ENCODE assay signal across 7 cellular contexts in genomic region chr17:27645621-27646020, GRCh38. TPM values are rescaled to one million over a fixed set of nuclear protein-coding genes. Genes with fewer than 3 reads are reported as not detected.
A peak's percentile ranks its signal among the peaks of the same experiment; 100 is the strongest.
DNase-seq lines count a peak whose midpoint lies in the region; ATAC-seq, FAIRE-seq and TF ChIP-seq lines count a peak whose summit lies in the region.
"Not testable (repeated sequence)": the region's sequence is repeated elsewhere in the genome, so short reads cannot be mapped to it uniquely, and the experiment has no call there.

No MANE protein-coding gene starts in this region.

- not testable (repeated sequence) for H3K79me2 ChIP-seq in DND-41 (ENCODE audit: insufficient read depth, low read length); endothelial cell of umbilical vein (ENCODE audit: control insufficient read depth, insufficient read depth, low read length); HepG2 (ENCODE audit: insufficient read depth, low read length)

- not testable (repeated sequence) for H3K4me3 Mint-ChIP-seq in HFFc6; activated T-helper 17 cell treated with anti-CD3 and anti-CD28 coated beads, Interleukin-2, amount 50 U/mL, for 72 hours; progenitor cell of endocrine pancreas (ENCODE audit: low read depth)

- H3K4me1 ChIP-seq in DND-41 (ENCODE audit: insufficient read depth, low read length) = peaks cover 15% of the 10 kb centered on the region
- H3K4me1 ChIP-seq in Panc1 (ENCODE audit: control insufficient read depth, insufficient read depth, low read length); endothelial cell of umbilical vein (ENCODE audit: control insufficient read depth, extremely low read depth, insufficient read depth, low read length): not testable (repeated sequence)
- peaks cover 19% of the 10 kb centered on the region for H3K4me1 ChIP-seq in HepG2 (ENCODE audit: insufficient read depth, low read length)

- in situ Hi-C loops in Panc1 (cut with HindIII; ENCODE audit: low pct_unique_long_range_greater_than_20kb, low sequenced_read_pairs); HepG2 (cut with HindIII; ENCODE audit: extremely low pct_ligation_motif_present, low pct_unique_long_range_greater_than_20kb): not testable (repeated sequence)

- FAIRE-seq in endothelial cell of umbilical vein (lab: Jason Lieb, UNC) (peak; percentile 93), HepG2 (lab: Jason Lieb, UNC) (peak; percentile 67)

- not testable (repeated sequence) for H3K27me3 ChIP-seq in DND-41 (ENCODE audit: insufficient read depth, low read length, poor library complexity); Panc1 (ENCODE audit: control insufficient read depth, insufficient read depth, low read length); endothelial cell of umbilical vein (ENCODE audit: control insufficient read depth in 2 of 2, insufficient read depth in 2 of 2, low read length in 2 of 2); HepG2 (ENCODE audit: control insufficient read depth in 1 of 2, insufficient read depth in 2 of 2, low read length in 2 of 2)

- not testable (repeated sequence) for TF ChIP-seq RAD21 in HepG2 (CRISPR knock-in tag; IDR thresholded peaks at IDR 0.05)

- TF ChIP-seq POLR2A in endothelial cell of umbilical vein (IDR thresholded peaks at IDR 0.05; ENCODE audit: low read depth, low read length); HepG2 (IDR thresholded peaks at IDR 0.05; ENCODE audit: insufficient read depth in 1 of 2, low read depth in 2 of 2, low read length in 2 of 2): not testable (repeated sequence)

- not testable (repeated sequence) for H4K20me1 ChIP-seq in DND-41 (ENCODE audit: insufficient read depth, low read length); endothelial cell of umbilical vein (replicated peaks; ENCODE audit: control insufficient read depth, extremely low read depth, insufficient read depth, low read length); HepG2 (ENCODE audit: insufficient read depth, low read length)

- TF ChIP-seq CTCF in DND-41 (IDR thresholded peaks at IDR 0.05; ENCODE audit: borderline replicate concordance, extremely low read depth, low read length, poor library complexity, severe bottlenecking); endothelial cell of umbilical vein (IDR thresholded peaks at IDR 0.05; ENCODE audit: extremely low read depth in 1 of 2, insufficient read depth in 1 of 2, low read depth in 1 of 2, low read length in 2 of 2); HepG2 (CRISPR knock-in tag; IDR thresholded peaks at IDR 0.05); progenitor cell of endocrine pancreas (IDR thresholded peaks at IDR 0.05; ENCODE audit: unreplicated experiment): not testable (repeated sequence)
- TF ChIP-seq CTCF in HFFc6 (IDR thresholded peaks at IDR 0.05) = peak; percentile 49
- TF ChIP-seq CTCF in Panc1 (IDR thresholded peaks at IDR 0.05) = peak; percentile 59

- peaks cover 28% of the 10 kb centered on the region for H3K27me3 Mint-ChIP-seq in HFFc6 (ENCODE audit: insufficient read depth)
- H3K27me3 Mint-ChIP-seq in activated T-helper 17 cell treated with anti-CD3 and anti-CD28 coated beads, Interleukin-2, amount 50 U/mL, for 72 hours; progenitor cell of endocrine pancreas: not testable (repeated sequence)

- not testable (repeated sequence) for H3K9me3 ChIP-seq in DND-41 (ENCODE audit: insufficient read depth, low read length, severe bottlenecking); Panc1 (ENCODE audit: control insufficient read depth, insufficient read depth, low read depth, low read length); endothelial cell of umbilical vein (replicated peaks; ENCODE audit: control insufficient read depth, insufficient read depth, low read length); HepG2 (ENCODE audit: low read length)

- not testable (repeated sequence) for H3K9me1 ChIP-seq in endothelial cell of umbilical vein (replicated peaks; ENCODE audit: control insufficient read depth, extremely low read depth, insufficient read depth, low read length)

- POLR2A ChIA-PET in Panc1 (lab: Charles Lee); endothelial cell of umbilical vein (lab: Charles Lee); HepG2 (lab: Yijun Ruan, JAX): not testable (repeated sequence)

- not testable (repeated sequence) for H3K4me3 ChIP-seq in DND-41 (ENCODE audit: low read depth in 1 of 2, low read length in 2 of 2); Panc1 (ENCODE audit: low read depth in 2 of 2, low read length in 2 of 2); endothelial cell of umbilical vein (replicated peaks in 1 of 3; ENCODE audit: insufficient read depth in 1 of 3, low read depth in 1 of 3, low read length in 3 of 3); HepG2 (replicated peaks in 1 of 3; ENCODE audit: insufficient read depth in 1 of 3, low read depth in 2 of 3, low read length in 3 of 3)

- H3K27ac Mint-ChIP-seq in HFFc6; activated T-helper 17 cell treated with anti-CD3 and anti-CD28 coated beads, Interleukin-2, amount 50 U/mL, for 72 hours: not testable (repeated sequence)
- H3K27ac Mint-ChIP-seq in progenitor cell of endocrine pancreas = peak overlapping the region; percentile 59

- H3K4me1 Mint-ChIP-seq in HFFc6 (ENCODE audit: low read depth); activated T-helper 17 cell treated with anti-CD3 and anti-CD28 coated beads, Interleukin-2, amount 50 U/mL, for 72 hours; progenitor cell of endocrine pancreas (ENCODE audit: low read depth): not testable (repeated sequence)

- not testable (repeated sequence) for H3K9me3 Mint-ChIP-seq in HFFc6; activated T-helper 17 cell treated with anti-CD3 and anti-CD28 coated beads, Interleukin-2, amount 50 U/mL, for 72 hours; progenitor cell of endocrine pancreas (ENCODE audit: low read depth)

- CTCF ChIA-PET in Panc1 (lab: Charles Lee) = interaction anchor here (0.6 kb wide), 1 partner anchor 151 kb away, joined by 5 read pairs; no protein-coding TSS in a partner anchor
- CTCF ChIA-PET in endothelial cell of umbilical vein (lab: Charles Lee) = interaction anchor here (1.3 kb wide), 1 partner anchor 36 kb away, joined by 7 read pairs; no protein-coding TSS in a partner anchor
- CTCF ChIA-PET in HepG2 (lab: Yijun Ruan, JAX; ENCODE audit: low intra/inter-chr PET ratio, low total read pairs) = not testable (repeated sequence)

- not testable (repeated sequence) for H3K4me2 ChIP-seq in DND-41 (ENCODE audit: insufficient read depth, low read length); endothelial cell of umbilical vein (ENCODE audit: insufficient read depth, low read length); HepG2 (ENCODE audit: low read depth, low read length)

- ATAC-seq in DND-41 (ENCODE audit: insufficient read depth, low read depth) = peak; percentile 67
- 0 out of 2 replicates have a peak, but pooled peaks have one; percentile 31 for ATAC-seq in Panc1
- ATAC-seq in activated T-helper 17 cell treated with anti-CD3 and anti-CD28 coated beads, Interleukin-2, amount 50 U/mL, for 72 hours (replicated peaks) = peak; percentile 59
- peak; percentile 61 for ATAC-seq in HepG2

- dilution Hi-C loops in endothelial cell of umbilical vein (cut with MboI; ENCODE audit: extremely low pct_ligation_motif_present, low sequenced_read_pairs) = not testable (repeated sequence)

- 63% methylated on average over 2 of the region's 10 CpGs for WGBS in HepG2 (ENCODE audit: low lambda C conversion rate)

- H3K36me3 ChIP-seq in DND-41 (ENCODE audit: insufficient read depth, low read length) = peaks cover 19% of the 10 kb centered on the region
- H3K36me3 ChIP-seq in Panc1 (ENCODE audit: control insufficient read depth, insufficient read depth, low read length); endothelial cell of umbilical vein (ENCODE audit: control insufficient read depth in 2 of 2, extremely low read depth in 1 of 2, insufficient read depth in 2 of 2, low read length in 2 of 2); HepG2 (replicated peaks in 1 of 2; ENCODE audit: control insufficient read depth in 1 of 2, insufficient read depth in 2 of 2, low read length in 2 of 2): not testable (repeated sequence)

- H3K9ac ChIP-seq in DND-41 (ENCODE audit: low read depth, low read length); endothelial cell of umbilical vein (replicated peaks; ENCODE audit: extremely low read depth, insufficient read depth, low read length); HepG2 (ENCODE audit: insufficient read depth, low read depth, low read length): not testable (repeated sequence)

- not testable (repeated sequence) for H3K36me3 Mint-ChIP-seq in HFFc6 (ENCODE audit: low read depth); progenitor cell of endocrine pancreas (ENCODE audit: insufficient read depth)
- H3K36me3 Mint-ChIP-seq in activated T-helper 17 cell treated with anti-CD3 and anti-CD28 coated beads, Interleukin-2, amount 50 U/mL, for 72 hours (ENCODE audit: low read depth) = peaks cover 27% of the 10 kb centered on the region

- not testable (repeated sequence) for H2AFZ ChIP-seq in DND-41 (ENCODE audit: low read depth, low read length); endothelial cell of umbilical vein (ENCODE audit: low read depth, low read length); HepG2 (ENCODE audit: low read length)

- not testable (repeated sequence) for BruUV-seq in Panc1 (replicated peaks; lab: Mats Ljungman, UMichigan); endothelial cell of umbilical vein (replicated peaks; lab: Mats Ljungman, UMichigan); HepG2 (replicated peaks; lab: Mats Ljungman, UMichigan)

- TF ChIP-seq EP300 in HepG2 (IDR thresholded peaks at IDR 0.05; ENCODE audit: low read depth in 2 of 2, low read length in 2 of 2); HepG2 (CRISPR knock-in tag; IDR thresholded peaks at IDR 0.05; ENCODE audit: borderline replicate concordance): not testable (repeated sequence)

- intact Hi-C loops in Panc1 (cut with micrococcal nuclease; ENCODE audit: unreplicated experiment); endothelial cell of umbilical vein (cut with micrococcal nuclease); HepG2 (cut with micrococcal nuclease; ENCODE audit: unreplicated experiment): not testable (repeated sequence)

- not testable (repeated sequence) for DNase-seq in DND-41; HFFc6; Panc1 (ENCODE audit: low read depth, low spot score); endothelial cell of umbilical vein (ENCODE audit: low read depth, low spot score); HepG2 (ENCODE audit: low spot score); progenitor cell of endocrine pancreas (ENCODE audit: low spot score, unreplicated experiment)

- H3K27ac ChIP-seq in DND-41 (ENCODE audit: low read length); Panc1 (ENCODE audit: low read length); endothelial cell of umbilical vein (ENCODE audit: insufficient read depth, low read depth, low read length); HepG2 (ENCODE audit: extremely low read length, insufficient read depth, low read length): not testable (repeated sequence)

RNA-seq across cellular contexts. Expression of gene LGALS9, which starts 14.6 kb away (rescaled TPM):
- under 1 TPM in 2 of 6 experiments, not detected in 4; 0.17 TPM for total RNA-seq in HFFc6 (2021; fragmentation: NEBNext Ultra II Directional; extraction: Animal tissue kit (Norgen Biotek cat#: 25700))
- total RNA-seq in Panc1 (2021; ENCODE audit: unreplicated experiment) = 1.6 TPM
- 1.2 TPM for polyA plus RNA-seq in Panc1 (2012; ENCODE audit: insufficient read length)
- 10 to 100 TPM; 29.7 to 36.8 TPM for total RNA-seq in activated T-helper 17 cell treated with anti-CD3 and anti-CD28 coated beads, Interleukin-2, amount 50 U/mL, for 72 hours
- total RNA-seq in endothelial cell of umbilical vein = 32.5 and 52.4 TPM in 2 replicates
- 65.2 and 83.3 TPM in 2 replicates for polyA plus RNA-seq in endothelial cell of umbilical vein
- 27.0 and 35.2 TPM in 2 replicates for polyA plus RNA-seq in endothelial cell of umbilical vein (2011; cell fraction: cytosol; rRNA removed)
- polyA plus RNA-seq in endothelial cell of umbilical vein (2011; cell fraction: nucleus; rRNA removed) = 39.8 and 48.8 TPM in 2 replicates
- polyA plus RNA-seq in endothelial cell of umbilical vein (2012) = 33.2 and 63.8 TPM in 2 replicates
- 59.6 and 74.2 TPM in 2 replicates for polyA minus RNA-seq in endothelial cell of umbilical vein
- polyA minus RNA-seq in endothelial cell of umbilical vein (2011; cell fraction: cytosol; rRNA and poly(A)+ RNA removed) = not detected
- polyA minus RNA-seq in endothelial cell of umbilical vein (2011; cell fraction: nucleus; rRNA and poly(A)+ RNA removed) = 21.3 and 25.5 TPM in 2 replicates
- 0.40 and 0.56 TPM in 2 replicates for total RNA-seq in HepG2 (2016; rRNA removed; fragmentation: Illumina TruSeq; extraction: Trizol)
- total RNA-seq in HepG2 (2016; cell fraction: cytosol; rRNA removed; fragmentation: Illumina TruSeq; extraction: Trizol; ENCODE audit: low read depth) = not detected in 2 replicates
- 0.26 TPM in 1 of 2 replicates, not detected in the other for total RNA-seq in HepG2 (2016; cell fraction: insoluble cytoplasmic fraction; rRNA removed; fragmentation: Illumina TruSeq; extraction: Trizol)
- 0.48 TPM in 1 of 2 replicates, not detected in the other for total RNA-seq in HepG2 (2016; cell fraction: membrane; rRNA removed; fragmentation: Illumina TruSeq; extraction: Trizol)
- 0.41 and 0.59 TPM in 2 replicates for total RNA-seq in HepG2 (2016; cell fraction: nucleus; rRNA removed; fragmentation: Illumina TruSeq; extraction: Trizol)
- 1.4 and 1.6 TPM in 2 replicates for polyA plus RNA-seq in HepG2 (2011; rRNA removed)
- 0.46 and 0.60 TPM in 2 replicates for polyA plus RNA-seq in HepG2 (2011; cell fraction: cytosol; rRNA removed)
- 3.3 and 4.3 TPM in 2 replicates for polyA plus RNA-seq in HepG2 (2011; cell fraction: nucleus; rRNA removed)
- 2.2 and 2.8 TPM in 2 replicates for polyA plus RNA-seq in HepG2 (2012)
- polyA plus RNA-seq in HepG2 (2016; cell fraction: cytosol; fragmentation: Illumina TruSeq; extraction: Trizol; ENCODE audit: low read depth) = 0.15 and 0.23 TPM in 2 replicates
- 0.28 and 0.61 TPM in 2 replicates for polyA plus RNA-seq in HepG2 (2016; cell fraction: insoluble cytoplasmic fraction; fragmentation: Illumina TruSeq; extraction: Trizol; ENCODE audit: low read depth)
- polyA plus RNA-seq in HepG2 (2016; cell fraction: membrane; fragmentation: Illumina TruSeq; extraction: Trizol; ENCODE audit: low read depth) = 0.21 and 0.37 TPM in 2 replicates
- polyA plus RNA-seq in HepG2 (2016; cell fraction: nucleus; fragmentation: Illumina TruSeq; extraction: Trizol; ENCODE audit: insufficient read depth, low read depth) = 1.3 and 2.3 TPM in 2 replicates
- polyA minus RNA-seq in HepG2 (2011; rRNA and poly(A)+ RNA removed; ENCODE audit: low replicate concordance) = 1.6 and 2.5 TPM in 2 replicates
- 0.62 TPM in 1 of 2 replicates, not detected in the other for polyA minus RNA-seq in HepG2 (2011; cell fraction: cytosol; rRNA and poly(A)+ RNA removed)
- 3.3 and 3.4 TPM in 2 replicates for polyA minus RNA-seq in HepG2 (2011; cell fraction: nucleus; rRNA and poly(A)+ RNA removed)
- total RNA-seq in progenitor cell of endocrine pancreas = 2.1 and 3.1 TPM in 2 replicates
